Comparison of ENCODE assay signal across 8 cellular contexts in the genomic region with DNA sequence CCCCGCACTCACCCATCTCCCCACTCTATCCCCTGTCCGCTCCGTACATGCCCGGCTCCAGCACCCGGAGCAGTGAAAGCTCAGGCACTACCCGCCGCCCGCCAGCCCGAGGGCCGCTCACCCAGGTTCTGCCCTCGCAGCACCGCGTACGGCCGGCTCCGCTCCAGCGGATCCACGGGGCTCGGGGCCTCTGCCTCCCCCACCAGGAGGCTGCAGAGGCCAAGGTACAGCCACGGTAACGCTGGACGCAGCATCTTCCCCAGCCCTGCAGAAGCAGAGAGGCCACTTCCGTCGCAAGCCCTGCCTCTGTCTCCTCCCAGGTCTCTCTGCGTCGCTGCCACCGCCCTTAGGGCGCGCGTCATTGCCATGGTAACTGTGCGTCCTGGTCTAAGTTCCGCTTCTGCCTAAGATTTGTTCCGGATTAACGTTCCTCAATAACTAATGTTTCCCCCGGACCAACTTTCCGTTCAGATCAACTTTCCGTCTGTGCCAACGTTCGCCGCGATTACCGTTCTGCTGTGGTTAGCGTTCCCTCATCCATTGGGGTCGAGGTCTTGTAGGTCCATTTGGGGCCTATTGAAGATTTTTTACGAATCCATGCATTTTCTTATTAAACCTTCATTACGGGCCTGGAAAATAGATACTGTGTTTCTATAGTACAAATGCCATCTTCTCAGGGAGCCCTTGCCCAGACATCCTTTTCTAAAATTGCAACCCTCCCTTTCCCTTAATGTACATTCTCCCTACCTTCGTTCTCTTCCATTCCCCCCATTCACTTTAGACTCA. TPM values are rescaled to one million over a fixed set of nuclear protein-coding genes. Genes with fewer than 3 reads are reported as not detected.
DNase-seq lines count a peak whose midpoint lies in the region; ATAC-seq, FAIRE-seq and TF ChIP-seq lines count a peak whose summit lies in the region.

TSS of gene C12orf76 (minus strand) at position 281 of the 786 bp plus-strand sequence. CDS start at position 254, 27 bp downstream.

- peaks cover 0 to 20% (median 6%) of the 10 kb centered on the region in 11 experiments; a peak in 10 of 22 replicates for H3K36me3 ChIP-seq in BLaER1 treated with 17β-estradiol and CSF1 and Interleukin-3, amounts not matched to agents 10 nM and 100 nM
- peaks cover 0 to 2% of the 10 kb centered on the region in 2 experiments; a peak in 1 of 5 replicates for H3K36me3 ChIP-seq in HepG2 (replicated peaks in 1 of 2; ENCODE audit: control insufficient read depth in 1 of 2, insufficient read depth in 2 of 2, low read length in 2 of 2)

- TF ChIP-seq EP300 in HepG2 (IDR thresholded peaks at IDR 0.05; ENCODE audit: low read depth in 2 of 2, low read length in 2 of 2) (peak; percentile 29 to 60; a peak in 1 of 4 replicates), HepG2 (CRISPR knock-in tag; IDR thresholded peaks at IDR 0.05; ENCODE audit: borderline replicate concordance) (peak; percentile 31; the same call in 1 of the 2 replicates)

- peak within 1 kb of the TSS; percentile 78 to 97 (median 84) for H3K4me3 ChIP-seq in BLaER1 treated with 17β-estradiol and CSF1 and Interleukin-3, amounts not matched to agents 10 nM and 100 nM
- peak within 1 kb of the TSS; percentile 73 to 90 (median 89) for H3K4me3 ChIP-seq in HepG2 (replicated peaks in 1 of 3; ENCODE audit: insufficient read depth in 1 of 3, low read depth in 2 of 3, low read length in 3 of 3)

- peaks cover 25% of the 10 kb centered on the region for H3K79me2 ChIP-seq in HepG2 (ENCODE audit: insufficient read depth, low read length)

- H3K27me3 ChIP-seq in BLaER1 treated with 17β-estradiol and CSF1 and Interleukin-3, amounts not matched to agents 10 nM and 100 nM: no peaks in the 10 kb centered on the region
- H3K27me3 ChIP-seq in HepG2 (ENCODE audit: control insufficient read depth in 1 of 2, insufficient read depth in 2 of 2, low read length in 2 of 2): no peaks in the 10 kb centered on the region

- peaks cover 0 to 5% (median 0%) of the 10 kb centered on the region in 11 experiments; a peak in 2 of 22 replicates for H4K20me1 ChIP-seq in BLaER1 treated with 17β-estradiol and CSF1 and Interleukin-3, amounts not matched to agents 10 nM and 100 nM
- no peaks in the 10 kb centered on the region for H4K20me1 ChIP-seq in HepG2 (ENCODE audit: insufficient read depth, low read length)

- CTCF ChIA-PET in HepG2 (lab: Yijun Ruan, JAX; ENCODE audit: low intra/inter-chr PET ratio, low total read pairs): no interaction called here

- peak within 1 kb of the TSS; percentile 71 to 89 (median 77) for H3K27ac ChIP-seq in BLaER1 treated with 17β-estradiol and CSF1 and Interleukin-3, amounts not matched to agents 10 nM and 100 nM
- H3K27ac ChIP-seq in HepG2 (ENCODE audit: extremely low read length, insufficient read depth, low read length): peak within 1 kb of the TSS; percentile 77

- H3K4me2 ChIP-seq in BLaER1 treated with 17β-estradiol and CSF1 and Interleukin-3, amounts not matched to agents 10 nM and 100 nM: peak within 1 kb of the TSS; percentile 72 to 99 (median 92)
- peak within 1 kb of the TSS; percentile 83 for H3K4me2 ChIP-seq in HepG2 (ENCODE audit: low read depth, low read length)

- ATAC-seq in GM19351 (IDR thresholded peaks at IDR 0.05; ENCODE audit: unreplicated experiment): peak; percentile 98
- peak; percentile 98 for ATAC-seq in HG03521 (IDR thresholded peaks at IDR 0.05; ENCODE audit: unreplicated experiment)
- ATAC-seq in HepG2: peak; percentile 99

- peak within 1 kb of the TSS; percentile 11 for H2AFZ ChIP-seq in HepG2 (ENCODE audit: low read length)

- no peaks in the 10 kb centered on the region for H3K9me3 ChIP-seq in BLaER1 treated with 17β-estradiol and CSF1 and Interleukin-3, amounts not matched to agents 10 nM and 100 nM (replicated peaks in 1 of 11)
- H3K9me3 ChIP-seq in HepG2 (ENCODE audit: low read length): no peaks in the 10 kb centered on the region

- POLR2A ChIA-PET in HepG2 (lab: Yijun Ruan, JAX): interaction anchor here (0.9 to 2.1 kb wide), 6 partner anchors 12 to 43 kb away, joined by 3 to 12 read pairs (median 6); no protein-coding TSS in a partner anchor

- peak within 1 kb of the TSS; percentile 76 to 88 (median 83) for H3K9ac ChIP-seq in BLaER1 treated with 17β-estradiol and CSF1 and Interleukin-3, amounts not matched to agents 10 nM and 100 nM
- H3K9ac ChIP-seq in HepG2 (ENCODE audit: insufficient read depth, low read depth, low read length): peak within 1 kb of the TSS; percentile 82

- TF ChIP-seq CTCF in HepG2 (CRISPR knock-in tag; IDR thresholded peaks at IDR 0.05): peak; percentile 75

- DNase-seq in NCI-H748 (lab: John Stamatoyannopoulos, UW; ENCODE audit: unreplicated experiment): peak; percentile 97
- DNase-seq in activated CD4-positive, alpha-beta T cell treated with anti-CD3 and anti-CD28 coated beads, Interleukin-2, amount 50 U/mL, for 1 hour: peak; percentile 88
- DNase-seq in dermis blood vessel endothelial cell: peak; percentile 97
- peak; percentile 93 for DNase-seq in HepG2 (ENCODE audit: low spot score)
- DNase-seq in stimulated activated CD4-positive, alpha-beta T cell treated with anti-CD3 and anti-CD28 coated beads, Interleukin-4, amount 100 ng/mL, for 1 hour: peak; percentile 90

- TF ChIP-seq POLR2A in HepG2 (IDR thresholded peaks at IDR 0.05; ENCODE audit: insufficient read depth in 1 of 2, low read depth in 2 of 2, low read length in 2 of 2): peak; percentile 89 to 94

- peak; percentile 99 for FAIRE-seq in HepG2 (lab: Jason Lieb, UNC)

- intact Hi-C loops in HepG2 (cut with micrococcal nuclease; ENCODE audit: unreplicated experiment): loop anchor here (2.0 kb wide), 1 partner anchor 30 kb away; no protein-coding TSS in a partner anchor

- in situ Hi-C loops in HepG2 (cut with HindIII; ENCODE audit: extremely low pct_ligation_motif_present, low pct_unique_long_range_greater_than_20kb): no loop called here

- peaks cover 29 to 52% (median 35%) of the 10 kb centered on the region in 10 experiments for H3K4me1 ChIP-seq in BLaER1 treated with 17β-estradiol and CSF1 and Interleukin-3, amounts not matched to agents 10 nM and 100 nM
- peaks cover 39% of the 10 kb centered on the region for H3K4me1 ChIP-seq in HepG2 (ENCODE audit: insufficient read depth, low read length)

- BruUV-seq in HepG2 (replicated peaks; lab: Mats Ljungman, UMichigan): no TSS peak

- 2% methylated on average over 20 of the region's 47 CpGs for WGBS in HepG2 (ENCODE audit: low lambda C conversion rate)

- peak; percentile 60; the same call in 1 of the 2 replicates for TF ChIP-seq RAD21 in HepG2 (CRISPR knock-in tag; IDR thresholded peaks at IDR 0.05)

TF ChIP-seq in HepG2, 621 proteins besides CTCF, POLR2A, EP300 and RAD21 (continues in another document):
- TF ChIP-seq ZNF281 (CRISPR knock-in tag; IDR thresholded peaks at IDR 0.05; ENCODE audit: borderline replicate concordance): 0 out of 2 replicates have a peak, but pooled peaks have one; percentile 26
- 0 out of 2 replicates have a peak, but pooled peaks have one; percentile 51 for TF ChIP-seq ZKSCAN8 (CRISPR knock-in tag; IDR thresholded peaks at IDR 0.05; ENCODE audit: borderline replicate concordance)
- peak; percentile 61; the same call in 1 of the 2 replicates for TF ChIP-seq ZNF331 (CRISPR knock-in tag; IDR thresholded peaks at IDR 0.05)
- TF ChIP-seq HIVEP1 (CRISPR knock-in tag; IDR thresholded peaks at IDR 0.05): no peak
- TF ChIP-seq RBM39 (IDR thresholded peaks at IDR 0.05; ENCODE audit: low read depth, low read length, poor library complexity, severe bottlenecking): peak; percentile 62

RNA-seq across cellular contexts. Expression of gene C12orf76, which starts in this region (rescaled TPM):
- total RNA-seq in dermis blood vessel endothelial cell (12.6 and 23.5 TPM in 2 replicates), HepG2 (2016; rRNA removed; fragmentation: Illumina TruSeq; extraction: Trizol) (15.8 and 16.9 TPM in 2 replicates)
- 6.8 and 8.8 TPM in 2 replicates for total RNA-seq in HepG2 (2016; cell fraction: cytosol; rRNA removed; fragmentation: Illumina TruSeq; extraction: Trizol; ENCODE audit: low read depth)
- 13.7 and 15.4 TPM in 2 replicates for total RNA-seq in HepG2 (2016; cell fraction: insoluble cytoplasmic fraction; rRNA removed; fragmentation: Illumina TruSeq; extraction: Trizol)
- total RNA-seq in HepG2 (2016; cell fraction: membrane; rRNA removed; fragmentation: Illumina TruSeq; extraction: Trizol): 17.6 and 19.4 TPM in 2 replicates
- 13.3 and 15.3 TPM in 2 replicates for total RNA-seq in HepG2 (2016; cell fraction: nucleus; rRNA removed; fragmentation: Illumina TruSeq; extraction: Trizol)
- polyA plus RNA-seq in HepG2 (2011; rRNA removed): 38.4 and 40.6 TPM in 2 replicates
- 34.5 and 40.6 TPM in 2 replicates for polyA plus RNA-seq in HepG2 (2011; cell fraction: cytosol; rRNA removed)
- 18.0 and 31.2 TPM in 2 replicates for polyA plus RNA-seq in HepG2 (2011; cell fraction: nucleus; rRNA removed)
- polyA plus RNA-seq in HepG2 (2012): 33.1 and 35.3 TPM in 2 replicates
- polyA plus RNA-seq in HepG2 (2016; cell fraction: cytosol; fragmentation: Illumina TruSeq; extraction: Trizol; ENCODE audit: low read depth): 9.1 and 11.1 TPM in 2 replicates
- 14.2 and 15.0 TPM in 2 replicates for polyA plus RNA-seq in HepG2 (2016; cell fraction: insoluble cytoplasmic fraction; fragmentation: Illumina TruSeq; extraction: Trizol; ENCODE audit: low read depth)
- 15.2 and 16.5 TPM in 2 replicates for polyA plus RNA-seq in HepG2 (2016; cell fraction: membrane; fragmentation: Illumina TruSeq; extraction: Trizol; ENCODE audit: low read depth)
- 31.0 and 32.0 TPM in 2 replicates for polyA plus RNA-seq in HepG2 (2016; cell fraction: nucleus; fragmentation: Illumina TruSeq; extraction: Trizol; ENCODE audit: insufficient read depth, low read depth)
- 7.5 and 15.0 TPM in 2 replicates for polyA minus RNA-seq in HepG2 (2011; rRNA and poly(A)+ RNA removed; ENCODE audit: low replicate concordance)
- polyA minus RNA-seq in HepG2 (2011; cell fraction: cytosol; rRNA and poly(A)+ RNA removed): 17.7 and 19.8 TPM in 2 replicates
- 12.7 and 15.9 TPM in 2 replicates for polyA minus RNA-seq in HepG2 (2011; cell fraction: nucleus; rRNA and poly(A)+ RNA removed)

Comparison
In these comparisons a context has a peak if more than half of its experiments do, and no peak if none do; other contexts are left out.
1. Peak in every context shown above with its lines: DNase-seq, ATAC-seq, H3K4me3 ChIP-seq and H3K27ac ChIP-seq.